In genomic region chr11:117985953-117986887, GRCh38 we compare ENCODE assay signal across 8 cellular contexts. TPM values are rescaled to one million over a fixed set of nuclear protein-coding genes. Genes with fewer than 3 reads are reported as not detected.
DNase-seq lines count a peak whose midpoint lies in the region; ATAC-seq and TF ChIP-seq lines count a peak whose summit lies in the region.

TSS of gene IL10RA (plus strand) at chr11:117986394. CDS start at chr11:117986468, 74 bp downstream.

- no peak for DNase-seq in GM12864 (ENCODE audit: low read depth)
- DNase-seq in GM23338 (ENCODE audit: low spot score) = peak; percentile 91
- peak; percentile 75 for DNase-seq in MV-4-11 (lab: John Stamatoyannopoulos, UW)
- DNase-seq in WTC11 (ENCODE audit: low spot score) = peak; percentile 89
- peak; percentile 82 for DNase-seq in central memory CD4-positive, alpha-beta T cell
- peak; percentile 80 to 88 for DNase-seq in left colon
- peak; percentile 71 to 77 for DNase-seq in stimulated activated CD4-positive, alpha-beta T cell treated with anti-CD3 and anti-CD28 coated beads, Interleukin-1b, Interleukin-23, amount 100 ng/mL, for 4 hours (ENCODE audit: low read depth in 2 of 2)
- DNase-seq in HuH-7 (ENCODE audit: low spot score) = no peak

- H3K36me3 Mint-ChIP-seq in GM23338 (ENCODE audit: low read depth) (no peaks in the 10 kb centered on the region), WTC11 (no peaks in the 10 kb centered on the region)

- H4K20me1 ChIP-seq in GM23338 (replicated peaks; ENCODE audit: insufficient read depth) = no peaks in the 10 kb centered on the region

- H3K79me2 ChIP-seq in GM23338 (replicated peaks; ENCODE audit: insufficient read depth) = no peaks in the 10 kb centered on the region

- peaks cover 12% of the 10 kb centered on the region; the same call in 2 of the 3 replicates for H3K4me1 Mint-ChIP-seq in GM23338
- peaks cover 9% of the 10 kb centered on the region for H3K4me1 Mint-ChIP-seq in WTC11

- H3K4me3 Mint-ChIP-seq in GM23338 = peak within 1 kb of the TSS; percentile 81
- H3K4me3 Mint-ChIP-seq in WTC11 = peak within 1 kb of the TSS; percentile 84

- intact Hi-C loops in left colon (cut with DNase I, micrococcal nuclease) = no loop called here

- H3K4me1 ChIP-seq in GM23338 (ENCODE audit: insufficient read depth) = peaks cover 5% of the 10 kb centered on the region; the same call in 1 of the 2 replicates

- H3K27ac Mint-ChIP-seq in GM23338 (no peak within 1 kb of the TSS), WTC11 (no peak within 1 kb of the TSS)

- H3K36me3 ChIP-seq in GM23338 (ENCODE audit: insufficient read depth) = no peaks in the 10 kb centered on the region

- H2AFZ ChIP-seq in GM23338 = peak within 1 kb of the TSS; percentile 99

- peak within 1 kb of the TSS; percentile 90 for H3K4me2 ChIP-seq in GM23338

- no peaks in the 10 kb centered on the region for H3K9me2 ChIP-seq in GM23338 (ENCODE audit: insufficient read depth)

- CTCF ChIA-PET in WTC11 (lab: Charles Lee) = interaction anchor here (0.6 to 1.4 kb wide), 11 partner anchors 10 to 179 kb away, joined by 3 to 7 read pairs (median 4); no protein-coding TSS in a partner anchor

- POLR2A ChIA-PET in WTC11 (lab: Charles Lee) = interaction anchor here (1.0 kb wide), 1 partner anchor 8 kb away, joined by 4 read pairs; no protein-coding TSS in a partner anchor

- no peak within 1 kb of the TSS for H3K27ac ChIP-seq in GM23338 (ENCODE audit: low read depth)

- ATAC-seq in GM23338 (peak; percentile 96), WTC11 (peak; percentile 96), left colon (peak; percentile 98)

- H3K9me3 Mint-ChIP-seq in GM23338 (peaks cover 5% of the 10 kb centered on the region; the same call in 1 of the 3 replicates), WTC11 (peaks cover 4% of the 10 kb centered on the region; the same call in 1 of the 2 replicates)

- H3K27me3 Mint-ChIP-seq in GM23338 (ENCODE audit: insufficient read depth, low read depth, poor library complexity) = peaks cover 30% of the 10 kb centered on the region
- H3K27me3 Mint-ChIP-seq in WTC11 (ENCODE audit: low read depth) = peaks cover 58% of the 10 kb centered on the region

- H3F3A ChIP-seq in GM23338 (replicated peaks; ENCODE audit: low read depth) = no peaks in the 10 kb centered on the region

- TF ChIP-seq CTCF in GM12864 (IDR thresholded peaks at IDR 0.05; ENCODE audit: low read depth, low read length, missing control alignments) = no peak
- TF ChIP-seq CTCF in GM23338 (conservative IDR thresholded peaks at IDR 0.05; ENCODE audit: low read depth in 2 of 2) = no peak
- no peak for TF ChIP-seq CTCF in WTC11 (IDR thresholded peaks at IDR 0.05)

- H3K4me3 ChIP-seq in GM12864 (ENCODE audit: low read depth, low read length) (peak within 1 kb of the TSS; percentile 91), GM23338 (peak within 1 kb of the TSS; percentile 79)

- H3K27me3 ChIP-seq in GM23338 (ENCODE audit: insufficient read depth) = peaks cover 33% of the 10 kb centered on the region

TF ChIP-seq in GM23338, 12 proteins besides CTCF, POLR2A, EP300 and RAD21:
- TF ChIP-seq STAT1 (IDR thresholded peaks at IDR 0.05; ENCODE audit: unreplicated experiment) (no peak), POLR2AphosphoS5 (IDR thresholded peaks at IDR 0.05; ENCODE audit: low read depth) (peak; percentile 77), CREB1 (CRISPR knock-in tag; IDR thresholded peaks at IDR 0.05; ENCODE audit: low read depth) (peak; percentile 93), EZH2 (IDR thresholded peaks at IDR 0.05; ENCODE audit: low read depth, unreplicated experiment) (no peak), EZH2phosphoT487 (IDR thresholded peaks at IDR 0.05; ENCODE audit: unreplicated experiment) (no peak)
TF ChIP-seq in GM23338: peak in this region for 2.

TF ChIP-seq in WTC11, 78 proteins besides CTCF, POLR2A, EP300 and RAD21 (continues in another document):
- TF ChIP-seq ZNF396 (CRISPR knock-in tag; IDR thresholded peaks at IDR 0.05; ENCODE audit: borderline replicate concordance) (no peak), FOXP4 (CRISPR knock-in tag; IDR thresholded peaks at IDR 0.05) (peak; percentile 94; the same call in 1 of the 2 replicates), FOXK1 (CRISPR knock-in tag; IDR thresholded peaks at IDR 0.05) (peak; percentile 90), JAZF1 (CRISPR knock-in tag; IDR thresholded peaks at IDR 0.05) (no peak), NFYB (CRISPR knock-in tag; conservative IDR thresholded peaks at IDR 0.05; ENCODE audit: low read depth) (no peak; the same call in 1 of the 2 replicates), SP1 (CRISPR knock-in tag; conservative IDR thresholded peaks at IDR 0.05) (peak; percentile 87), NFE2L1 (CRISPR knock-in tag; IDR thresholded peaks at IDR 0.05) (peak; percentile 73), ARID4B (CRISPR knock-in tag; IDR thresholded peaks at IDR 0.05; ENCODE audit: borderline replicate concordance) (peak; percentile 83), ATF3 (CRISPR knock-in tag; conservative IDR thresholded peaks at IDR 0.05) (no peak), TEAD4 (CRISPR knock-in tag; IDR thresholded peaks at IDR 0.05) (no peak), E2F1 (CRISPR knock-in tag; IDR thresholded peaks at IDR 0.05) (peak; percentile 73; the same call in 1 of the 2 replicates)

RNA-seq across cellular contexts. Expression of gene IL10RA, which starts in this region (rescaled TPM):
- total RNA-seq in GM23338 (2014; rRNA removed; shearing (Covaris generic)) = 0.10 and 0.23 TPM in 2 replicates
- polyA plus RNA-seq in GM23338 (2016; fragmentation: Nextera tagmentation; extraction: Ambion mirVana) = not detected in 2 replicates
- total RNA-seq in WTC11 (2021) (0.41 to 0.74 TPM (median 0.71 TPM) in 3 replicates), left colon (10 to 100 TPM in 1 of 2 donors, 1 to 10 TPM in 1; 4.4 to 19.0 TPM)

Comparison
In these comparisons a context has a peak if more than half of its experiments do, and no peak if none do; other contexts are left out.
1. Peak in DNase-seq, ATAC-seq, H3K4me3 ChIP-seq and H3K4me2 ChIP-seq in GM23338; RNA of the gene not detected or under 1 TPM.
2. Peak in DNase-seq and ATAC-seq in WTC11; RNA of the gene not detected or under 1 TPM.
3. DNase-seq: peak in MV-4-11 (single experiment), central memory CD4-positive, alpha-beta T cell (single experiment), left colon (2 of 2) and stimulated activated CD4-positive, alpha-beta T cell treated with anti-CD3 and anti-CD28 coated beads, Interleukin-1b, Interleukin-23, amount 100 ng/mL, for 4 hours (2 of 2); none in GM12864 (single experiment) and HuH-7 (single experiment).
4. Peak in every context shown above with its lines, with median percentiles within 50 percentile points of each other: ATAC-seq.